Comparison of ENCODE assay signal across 10 cellular contexts in the genomic region with DNA sequence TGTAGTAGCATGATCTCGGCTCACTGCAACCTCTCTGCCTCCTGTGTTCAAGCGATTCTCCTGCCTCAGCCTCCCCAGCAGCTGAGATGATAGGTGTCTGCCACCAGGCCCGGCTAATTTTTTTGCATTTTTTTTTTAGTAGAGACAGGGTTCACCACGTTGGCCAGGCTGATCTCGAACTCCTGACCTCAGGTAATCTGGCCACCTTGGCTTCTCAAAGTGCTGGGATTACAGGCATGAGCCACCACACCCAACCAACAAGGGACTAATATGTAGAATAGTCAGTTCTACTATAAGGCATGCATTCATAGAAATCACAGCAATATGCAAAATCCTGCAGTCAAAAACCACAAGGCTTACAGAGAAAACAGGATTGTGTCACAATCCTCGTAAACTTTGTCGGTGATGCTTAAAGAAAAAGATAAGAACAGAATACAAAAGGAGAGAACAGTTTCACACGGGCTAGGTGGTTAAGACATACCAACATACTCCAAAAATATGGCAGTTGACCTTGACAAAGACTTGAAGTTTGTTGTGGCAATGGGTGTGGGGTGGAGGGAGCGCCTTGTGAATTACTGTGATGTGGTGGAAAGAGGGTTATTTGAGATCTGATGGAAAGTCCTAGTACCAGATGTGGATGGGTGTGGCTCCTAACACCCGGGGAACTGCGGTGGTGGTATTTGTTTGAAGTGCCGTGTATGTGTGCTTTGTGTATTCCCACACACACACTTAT. TPM values are rescaled to one million over a fixed set of nuclear protein-coding genes. Genes with fewer than 3 reads are reported as not detected.
DNase-seq lines count a peak whose midpoint lies in the region; TF ChIP-seq lines count a peak whose summit lies in the region.
"Had no signal": no experiment of that assay in that cellular context is flagged by ENCODE, and none has a peak within 500 bp of the region (broad histone marks: within the 10 kb centered on the region; RNA-seq: fewer than 3 reads in every experiment).

No MANE protein-coding gene starts in this region.

- H3K4me1 ChIP-seq in cardiac muscle cell (ENCODE audit: low read depth) = peaks cover 13% of the 10 kb centered on the region
- H3K4me1 ChIP-seq in left ventricle myocardium inferior = peaks cover 63% of the 10 kb centered on the region

- H3K9me3 ChIP-seq in cardiac muscle cell (ENCODE audit: low read depth) = no peaks in the 10 kb centered on the region
- H3K9me3 ChIP-seq in left ventricle myocardium inferior (replicated peaks) = no peaks in the 10 kb centered on the region

- intact Hi-C loops in left ventricle myocardium inferior (cut with micrococcal nuclease) = no loop called here
- intact Hi-C loops in dorsolateral prefrontal cortex (cut with DNase I) = no loop called here

- H3K27me3 Mint-ChIP-seq in type B pancreatic cell = no peaks in the 10 kb centered on the region

- H3K9me3 Mint-ChIP-seq in type B pancreatic cell = no peaks in the 10 kb centered on the region

- H3K27me3 ChIP-seq in cardiac muscle cell (no peaks in the 10 kb centered on the region), left ventricle myocardium inferior (ENCODE audit: low read depth) (no peaks in the 10 kb centered on the region), dorsolateral prefrontal cortex (no peaks in the 10 kb centered on the region)

- TF ChIP-seq CTCF in cardiac muscle cell (IDR thresholded peaks at IDR 0.05; ENCODE audit: low read depth, low read length) = no peak
- TF ChIP-seq CTCF in left ventricle myocardium inferior (IDR thresholded peaks at IDR 0.05; ENCODE audit: borderline replicate concordance) = no peak
- TF ChIP-seq CTCF in fibroblast of the aortic adventitia (IDR thresholded peaks at IDR 0.05; ENCODE audit: insufficient read depth, low read length) = no peak
- no peak for TF ChIP-seq CTCF in type B pancreatic cell (conservative IDR thresholded peaks at IDR 0.05)
- TF ChIP-seq CTCF in dorsolateral prefrontal cortex (IDR thresholded peaks at IDR 0.05 in 54 of 56, conservative IDR thresholded peaks at IDR 0.05 in 2 of 56; ENCODE audit: low read depth in 1 of 56, partially characterized antibody in 56 of 56) = no peak

- peak overlapping the region; percentile 21 for H3K27ac ChIP-seq in cardiac muscle cell
- H3K27ac ChIP-seq in left ventricle myocardium inferior (replicated peaks) = no peak overlapping the region
- H3K27ac ChIP-seq in dorsolateral prefrontal cortex = peak overlapping the region in 2 of 59 donors; percentile 9 to 26
- H3K27ac ChIP-seq: PC-9 had no signal

- H3K4me1 Mint-ChIP-seq in type B pancreatic cell (ENCODE audit: unreplicated experiment) = peaks cover 12% of the 10 kb centered on the region

- peak overlapping the region; percentile 15 for H3K27ac Mint-ChIP-seq in type B pancreatic cell

- peaks cover 15% of the 10 kb centered on the region for H3K36me3 Mint-ChIP-seq in type B pancreatic cell

- H3K4me3 ChIP-seq in cardiac muscle cell (no peak overlapping the region), left ventricle myocardium inferior (no peak overlapping the region), fibroblast of the aortic adventitia (ENCODE audit: low read depth, low read length) (no peak overlapping the region), dorsolateral prefrontal cortex (no peak overlapping the region)
- H3K4me3 ChIP-seq: PC-9 had no signal

- H3K36me3 ChIP-seq in cardiac muscle cell = no peaks in the 10 kb centered on the region
- H3K36me3 ChIP-seq in left ventricle myocardium inferior = no peaks in the 10 kb centered on the region

- H3K4me3 Mint-ChIP-seq in type B pancreatic cell = no peak overlapping the region

- DNase-seq in cardiac muscle cell (ENCODE audit: low read depth in 1 of 2, low spot score in 1 of 2) (peak in 1 of 2 donors; percentile 47), left ventricle myocardium inferior (no peak), fibroblast of the aortic adventitia (ENCODE audit: low read depth) (peak; percentile 61), type B pancreatic cell (ENCODE audit: extremely low spot score, unreplicated experiment) (no peak), SHP77 treated with DMSO at 0.1 percent for 48 hours (lab: John Stamatoyannopoulos, UW) (no peak), NCI-H446 (lab: John Stamatoyannopoulos, UW) (no peak), dorsolateral prefrontal cortex (no peak)
- peak; percentile 64 for DNase-seq in activated CD8-positive, alpha-beta memory T cell treated with anti-CD3 and anti-CD28 coated beads, Interleukin-2, amount 50 U/mL, for 48 hours
- DNase-seq: dermis blood vessel endothelial cell had no signal

RNA-seq across cellular contexts. Expression of a gene that starts 12.5 kb away (rescaled TPM):
- 120 and 132 TPM in 2 replicates for total RNA-seq in cardiac muscle cell
- 181 and 193 TPM in 2 replicates for polyA plus RNA-seq in cardiac muscle cell
- 47.3 TPM for total RNA-seq in left ventricle myocardium inferior
- total RNA-seq in fibroblast of the aortic adventitia (ENCODE audit: low replicate concordance) = 35.7 and 46.9 TPM in 2 replicates
- total RNA-seq in type B pancreatic cell (ENCODE audit: low replicate concordance) = 56.3 and 62.0 TPM in 2 replicates
- total RNA-seq in dorsolateral prefrontal cortex = 10 to 100 TPM; 39.0 to 64.8 (median 49.4) TPM

RNA-seq across cellular contexts. Expression of a gene that starts 13.2 kb away (rescaled TPM):
- total RNA-seq in cardiac muscle cell = 0.67 and 8.2 TPM in 2 replicates
- polyA plus RNA-seq in cardiac muscle cell = 0.10 and 0.29 TPM in 2 replicates
- 0.88 TPM for total RNA-seq in left ventricle myocardium inferior
- total RNA-seq in fibroblast of the aortic adventitia (ENCODE audit: low replicate concordance) = 0.27 and 0.57 TPM in 2 replicates
- total RNA-seq in type B pancreatic cell (ENCODE audit: low replicate concordance) = 5.1 and 5.2 TPM in 2 replicates
- 1 to 10 TPM in 50 of 120 experiments, under 1 TPM in 56, not detected in 14; 0.32 to 3.1 (median 0.94) TPM for total RNA-seq in dorsolateral prefrontal cortex

RNA-seq across cellular contexts. Expression of a gene that starts 23.1 kb away (rescaled TPM):
- 18.2 and 24.7 TPM in 2 replicates for total RNA-seq in cardiac muscle cell
- 3.9 and 5.1 TPM in 2 replicates for polyA plus RNA-seq in cardiac muscle cell
- 15.5 TPM for total RNA-seq in left ventricle myocardium inferior
- total RNA-seq in fibroblast of the aortic adventitia (ENCODE audit: low replicate concordance) = 3.2 and 3.7 TPM in 2 replicates
- 32.0 and 40.0 TPM in 2 replicates for total RNA-seq in type B pancreatic cell (ENCODE audit: low replicate concordance)
- 10 to 100 TPM; 38.2 to 68.5 (median 52.3) TPM for total RNA-seq in dorsolateral prefrontal cortex

RNA-seq across cellular contexts. Expression of a gene that starts 40.1 kb away (rescaled TPM):
- 12.8 and 15.2 TPM in 2 replicates for total RNA-seq in cardiac muscle cell
- polyA plus RNA-seq in cardiac muscle cell = 9.4 and 10.5 TPM in 2 replicates
- 7.5 TPM for total RNA-seq in left ventricle myocardium inferior
- total RNA-seq in fibroblast of the aortic adventitia (ENCODE audit: low replicate concordance) = 121 and 181 TPM in 2 replicates
- 4.5 and 12.1 TPM in 2 replicates for total RNA-seq in type B pancreatic cell (ENCODE audit: low replicate concordance)
- total RNA-seq in dorsolateral prefrontal cortex = 10 to 100 TPM in 49 of 120 experiments, 1 to 10 TPM in 71; 3.0 to 19.9 (median 9.2) TPM

RNA-seq across cellular contexts. Expression of a gene that starts 55.4 kb away (rescaled TPM):
- total RNA-seq in cardiac muscle cell (48.8 and 61.4 TPM in 2 replicates), left ventricle myocardium inferior (80.9 TPM), fibroblast of the aortic adventitia (ENCODE audit: low replicate concordance) (73.8 and 132 TPM in 2 replicates), type B pancreatic cell (ENCODE audit: low replicate concordance) (102 and 106 TPM in 2 replicates), dorsolateral prefrontal cortex (100 to 1,000 TPM in 1 of 120 experiments, 10 to 100 TPM in 119; 22.6 to 101 (median 43.4) TPM)
- 54.7 and 62.2 TPM in 2 replicates for polyA plus RNA-seq in cardiac muscle cell

Comparison
In these comparisons a context has a peak if more than half of its experiments do, and no peak if none do; other contexts are left out.
1. DNase-seq: peak in activated CD8-positive, alpha-beta memory T cell treated with anti-CD3 and anti-CD28 coated beads, Interleukin-2, amount 50 U/mL, for 48 hours (single experiment) and fibroblast of the aortic adventitia (single experiment); none in left ventricle myocardium inferior (single experiment), type B pancreatic cell (single experiment), SHP77 treated with DMSO at 0.1 percent for 48 hours (single experiment), NCI-H446 (0 of 2) and dorsolateral prefrontal cortex (0 of 10).